9 cellular contexts compared by ENCODE assay signal in the genomic region with DNA sequence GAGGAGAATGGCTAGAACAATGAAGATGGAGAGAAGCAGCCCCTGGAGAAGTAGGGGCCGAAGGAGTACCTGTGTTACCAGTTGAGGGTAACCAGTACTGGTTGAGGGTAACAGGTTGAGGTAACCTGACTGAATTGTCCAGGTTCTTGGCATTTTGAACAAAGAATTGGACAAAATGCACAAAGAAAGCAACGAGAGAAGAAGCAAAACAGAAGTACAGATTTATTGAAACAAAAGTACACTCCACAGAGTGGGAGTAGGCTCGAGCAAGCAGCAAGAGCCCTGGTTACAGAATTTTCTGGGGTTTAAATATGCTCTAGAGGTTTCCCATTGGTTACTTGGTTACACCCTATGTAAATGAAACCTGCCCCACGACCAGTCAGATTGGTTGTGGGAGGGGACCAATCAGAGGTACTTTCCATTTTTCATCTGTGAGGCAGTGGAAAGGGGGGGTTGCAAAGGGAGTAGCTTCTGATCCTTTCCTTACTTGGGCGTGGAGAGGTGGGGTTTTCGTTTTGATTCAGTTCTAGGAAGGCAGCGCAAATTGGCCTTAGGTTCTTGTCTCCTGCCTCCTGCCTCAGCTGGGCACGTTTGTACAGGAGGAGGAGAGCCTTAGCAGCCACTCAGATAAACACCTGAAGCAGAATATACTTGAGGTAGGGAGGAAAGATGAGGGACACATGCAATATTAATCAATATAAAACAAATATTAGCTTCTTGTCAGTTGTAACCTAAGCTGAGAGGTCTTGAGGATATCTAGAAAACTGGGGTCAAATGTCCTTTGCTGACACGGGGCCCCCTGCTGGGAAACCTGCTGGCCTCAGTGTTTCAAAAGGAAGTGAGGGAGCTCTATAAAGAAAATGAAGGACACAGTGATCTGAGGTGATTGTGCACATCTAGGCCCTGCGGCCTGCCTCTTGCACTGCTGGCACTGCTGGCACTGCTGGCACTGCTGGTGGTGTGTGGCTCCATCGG.
DNase-seq lines count a peak whose midpoint lies in the region.
"Had no signal": no experiment of that assay in that cellular context is flagged by ENCODE, and none has a peak within 500 bp of the region (broad histone marks: within the 10 kb centered on the region; RNA-seq: fewer than 3 reads in every experiment).

No MANE protein-coding gene starts in this region.

- peak; percentile 64 for DNase-seq in NCI-H82 (lab: John Stamatoyannopoulos, UW)
- DNase-seq in NCI-H82 treated with DMSO at 0.1 percent for 48 hours (lab: John Stamatoyannopoulos, UW; ENCODE audit: unreplicated experiment), result no peak
- DNase-seq in RPMI8226, result peak; percentile 52
- peak; percentile 35 for DNase-seq in central memory CD4-positive, alpha-beta T cell
- DNase-seq in stimulated activated CD4-positive, alpha-beta T cell treated with anti-CD3 and anti-CD28 coated beads, Interleukin-1b, Interleukin-23, amount 100 ng/mL, for 48 hours, result peak; percentile 72
- no peak for DNase-seq in cerebellar nuclear complex (lab: John Stamatoyannopoulos, UW)
- DNase-seq in DMS114 treated with DMSO at 0.1 percent for 48 hours (lab: John Stamatoyannopoulos, UW; ENCODE audit: unreplicated experiment), result no peak
- DNase-seq in GF-D8 (lab: John Stamatoyannopoulos, UW), result no peak
- DNase-seq: heart right ventricle had no signal

Comparison
In these comparisons a context has a peak if more than half of its experiments do, and no peak if none do; other contexts are left out.
1. DNase-seq: peak in NCI-H82 (single experiment), RPMI8226 (single experiment), central memory CD4-positive, alpha-beta T cell (single experiment) and stimulated activated CD4-positive, alpha-beta T cell treated with anti-CD3 and anti-CD28 coated beads, Interleukin-1b, Interleukin-23, amount 100 ng/mL, for 48 hours (single experiment); none in NCI-H82 treated with DMSO at 0.1 percent for 48 hours (single experiment), cerebellar nuclear complex (0 of 2), DMS114 treated with DMSO at 0.1 percent for 48 hours (single experiment) and GF-D8 (single experiment).